1 cellular context compared by ENCODE assay signal in genomic region chr1:150364231-150365003, GRCh38.
TF ChIP-seq lines count a peak whose summit lies in the region.

No MANE protein-coding gene starts in this region.

TF ChIP-seq in HCT116, 20 proteins besides CTCF, POLR2A, EP300 and RAD21 (continued from another document):
- no peak for TF ChIP-seq ZBTB33 (IDR thresholded peaks at IDR 0.05; ENCODE audit: extremely low read depth, insufficient replicate concordance, low read length)
- peak; percentile 55; the same call in 1 of the 2 replicates for TF ChIP-seq SIN3A (IDR thresholded peaks at IDR 0.05; ENCODE audit: low read depth)
- TF ChIP-seq TCF7L2 (IDR thresholded peaks at IDR 0.05; ENCODE audit: borderline replicate concordance, extremely low read depth, insufficient read depth, insufficient read length) = no peak
- no peak for TF ChIP-seq ZNF274 (IDR thresholded peaks at IDR 0.05; ENCODE audit: low read depth, low read length)
- peak; percentile 66 for TF ChIP-seq ZFX (IDR thresholded peaks at IDR 0.05)
- TF ChIP-seq EGR1 (IDR thresholded peaks at IDR 0.05; ENCODE audit: low read depth) = no peak
